Comparison of ENCODE assay signal across 15 cellular contexts in genomic region chr11:1270476-1270875, GRCh38. TPM values are rescaled to one million over a fixed set of nuclear protein-coding genes. Genes with fewer than 3 reads are reported as not detected.
DNase-seq lines count a peak whose midpoint lies in the region; ATAC-seq and TF ChIP-seq lines count a peak whose summit lies in the region.
"Had no signal": no experiment of that assay in that cellular context is flagged by ENCODE, and none has a peak within 500 bp of the region (broad histone marks: within the 10 kb centered on the region; RNA-seq: fewer than 3 reads in every experiment).

No MANE protein-coding gene starts in this region.

- H3K27ac ChIP-seq in right atrium auricular region (no peak overlapping the region), cingulate gyrus (ENCODE audit: low read depth, low read length) (peak overlapping the region; percentile 65), mesenchymal stem cell (ENCODE audit: low read length, poor library complexity, severe bottlenecking) (peak overlapping the region; percentile 3), transverse colon (no peak overlapping the region)
- H3K27ac ChIP-seq: RWPE1 had no signal

- in situ Hi-C loops in transverse colon (cut with MboI; ENCODE audit: low pct_ligation_motif_present in 1 of 4, low pct_unique_long_range_greater_than_20kb in 1 of 4, low sequenced_read_pairs in 3 of 4) = no loop called here

- no peak overlapping the region for H3K9ac ChIP-seq in mesenchymal stem cell (ENCODE audit: low read length)

- H2AK5ac ChIP-seq in mesenchymal stem cell (ENCODE audit: low read length, severe bottlenecking) = no peak overlapping the region

- no peaks in the 10 kb centered on the region for H3K9me3 ChIP-seq in right atrium auricular region
- H3K9me3 ChIP-seq in mesenchymal stem cell (ENCODE audit: control insufficient read depth, low read length) = no peaks in the 10 kb centered on the region
- H3K9me3 ChIP-seq in transverse colon = no peaks in the 10 kb centered on the region

- H3K27me3 ChIP-seq in right atrium auricular region = no peaks in the 10 kb centered on the region
- no peaks in the 10 kb centered on the region for H3K27me3 ChIP-seq in mesenchymal stem cell (ENCODE audit: control insufficient read depth in 1 of 2, insufficient read depth in 1 of 2, low read length in 2 of 2)
- H3K27me3 ChIP-seq in transverse colon = no peaks in the 10 kb centered on the region

- intact Hi-C loops in left ventricle myocardium superior (cut with micrococcal nuclease) = no loop called here
- intact Hi-C loops in transverse colon (cut with DNase I; ENCODE audit: low total_unique reads) = loop anchor here (1.0 kb wide), 1 partner anchor 46 kb away; no protein-coding TSS in a partner anchor

- no peak overlapping the region for H3K4ac ChIP-seq in mesenchymal stem cell (ENCODE audit: low read depth in 1 of 2, low read length in 2 of 2)

- 97% methylated on average over 10 of the region's 10 CpGs for WGBS in mesenchymal stem cell
- WGBS in transverse colon (ENCODE audit: low coverage in 1 of 2), 2 donors = 87% methylated on average over 6 of the region's 10 CpGs; no CpG with 5 or more reads in 1 of the 2 donors

- H3K36me3 ChIP-seq in right atrium auricular region (peaks cover 6% of the 10 kb centered on the region), mesenchymal stem cell (ENCODE audit: control insufficient read depth in 1 of 2, insufficient read depth in 2 of 2, low read depth in 1 of 2, low read length in 2 of 2) (peaks cover 19 to 25% of the 10 kb centered on the region in 2 experiments), transverse colon (no peaks in the 10 kb centered on the region)

- H3K79me1 ChIP-seq in mesenchymal stem cell (replicated peaks; ENCODE audit: low read length, poor library complexity, severe bottlenecking) = peaks cover 19% of the 10 kb centered on the region

- H2BK15ac ChIP-seq in mesenchymal stem cell (ENCODE audit: low read depth, poor library complexity, severe bottlenecking) = no peak overlapping the region

- no peak for TF ChIP-seq POLR2A in transverse colon (IDR thresholded peaks at IDR 0.05)

- H2AFZ ChIP-seq in mesenchymal stem cell (ENCODE audit: low read depth, low read length) = no peak overlapping the region

- no peak overlapping the region for H3K18ac ChIP-seq in mesenchymal stem cell (ENCODE audit: low read depth in 1 of 2, low read length in 2 of 2)

- H2BK12ac ChIP-seq in mesenchymal stem cell (ENCODE audit: low read length in 2 of 2) = no peak overlapping the region

- H4K8ac ChIP-seq in mesenchymal stem cell (ENCODE audit: low read length) = no peak overlapping the region

- TF ChIP-seq EP300 in transverse colon (IDR thresholded peaks at IDR 0.05; ENCODE audit: low read depth) = no peak

- ATAC-seq in left ventricle myocardium superior = no peak

- no peak overlapping the region for H3K4me2 ChIP-seq in mesenchymal stem cell (ENCODE audit: low read length, poor library complexity, severe bottlenecking)

- no peak overlapping the region for H4K91ac ChIP-seq in mesenchymal stem cell (ENCODE audit: low read length)

- DNase-seq in left ventricle myocardium superior (peak; percentile 20), right atrium auricular region (ENCODE audit: low spot score) (no peak), mesenchymal stem cell (no peak), transverse colon (no peak), nucleus accumbens (lab: John Stamatoyannopoulos, UW) (no peak), kidney glomerular epithelial cell (lab: John Stamatoyannopoulos, UW) (no peak)
- DNase-seq: CD4-positive, CD25-positive, alpha-beta regulatory T cell; DMS53; KG1; NCI-H1436; NCI-H2029; NCI-H2171; NCI-H774 had no signal

- no peak overlapping the region for H3K23ac ChIP-seq in mesenchymal stem cell (ENCODE audit: low read length in 2 of 2)

- H3K4me1 ChIP-seq in right atrium auricular region (peaks cover 0 to 12% of the 10 kb centered on the region in 2 donors), mesenchymal stem cell (ENCODE audit: control insufficient read depth, insufficient read depth, low read depth, low read length) (peaks cover 26% of the 10 kb centered on the region), transverse colon (no peaks in the 10 kb centered on the region)

- no peak overlapping the region for H2BK5ac ChIP-seq in mesenchymal stem cell (ENCODE audit: low read depth, low read length, poor library complexity, severe bottlenecking)

- no peak for TF ChIP-seq CTCF in right atrium auricular region (IDR thresholded peaks at IDR 0.05)
- no peak for TF ChIP-seq CTCF in transverse colon (IDR thresholded peaks at IDR 0.05)

- H3K14ac ChIP-seq in mesenchymal stem cell (ENCODE audit: low read length in 2 of 2) = no peak overlapping the region

- no peak overlapping the region for H2BK120ac ChIP-seq in mesenchymal stem cell (ENCODE audit: low read depth, low read length)

- H3K4me3 ChIP-seq in right atrium auricular region (no peak overlapping the region), mesenchymal stem cell (ENCODE audit: insufficient read depth in 1 of 2, low read depth in 1 of 2, low read length in 2 of 2) (no peak overlapping the region), transverse colon (no peak overlapping the region)

RNA-seq across cellular contexts. Expression of gene TOLLIP, which starts 39.0 kb away (rescaled TPM):
- total RNA-seq in left ventricle myocardium superior (50.2 TPM), right atrium auricular region (10 to 100 TPM; 29.6 to 41.0 TPM), transverse colon (100 to 1,000 TPM in 1 of 4 donors, 10 to 100 TPM in 3; 25.9 to 132 (median 50.4) TPM)
- polyA plus RNA-seq in mesenchymal stem cell (2013, experiment 1 of 2) = 28.5 TPM
- polyA plus RNA-seq in mesenchymal stem cell (2013, experiment 2 of 2) = 29.7 TPM

RNA-seq across cellular contexts. Expression of gene MUC5B, which starts 47.6 kb away (rescaled TPM):
- not detected for total RNA-seq in left ventricle myocardium superior
- total RNA-seq in right atrium auricular region = not detected
- polyA plus RNA-seq in mesenchymal stem cell (2013, experiment 1 of 2) = not detected
- not detected for polyA plus RNA-seq in mesenchymal stem cell (2013, experiment 2 of 2)
- 100 to 1,000 TPM in 2 of 4 donors, 10 to 100 TPM in 2; 58.0 to 825 (median 85.6) TPM for total RNA-seq in transverse colon
- total RNA-seq: CD4-positive, CD25-positive, alpha-beta regulatory T cell had no signal
- polyA plus RNA-seq: CD4-positive, CD25-positive, alpha-beta regulatory T cell had no signal

Comparison
In these comparisons a context has a peak if more than half of its experiments do, and no peak if none do; other contexts are left out.
1. H3K27ac ChIP-seq: peak in cingulate gyrus (single experiment) and mesenchymal stem cell (single experiment); none in right atrium auricular region (0 of 2) and transverse colon (0 of 4).
2. RNA of gene MUC5B, which starts 47.6 kb away (total RNA-seq): 58.0 to 825 TPM in transverse colon; not detected in left ventricle myocardium superior (single experiment) and not detected in right atrium auricular region; every median in the first group is over 10 times any median in the second.